8 cellular contexts compared by ENCODE assay signal in genomic region chr9:124779368-124780059, GRCh38. TPM values are rescaled to one million over a fixed set of nuclear protein-coding genes. Genes with fewer than 3 reads are reported as not detected.
DNase-seq lines count a peak whose midpoint lies in the region; ATAC-seq and TF ChIP-seq lines count a peak whose summit lies in the region.

No MANE protein-coding gene starts in this region.

- no peaks in the 10 kb centered on the region for H3K9me3 ChIP-seq in parathyroid adenoma (ENCODE audit: control insufficient read depth, low read length)

- H3K4me1 ChIP-seq in parathyroid adenoma = no peaks in the 10 kb centered on the region

- H2AFZ ChIP-seq in parathyroid adenoma = no peak overlapping the region

- H3K4me3 ChIP-seq in fibroblast of pulmonary artery (replicated peaks; ENCODE audit: low read depth, low read length) (no peak overlapping the region), parathyroid adenoma (ENCODE audit: low read depth, low read length) (no peak overlapping the region)

- no peaks in the 10 kb centered on the region for H3K36me3 ChIP-seq in parathyroid adenoma (ENCODE audit: control insufficient read depth, insufficient read depth, low read length)

- ATAC-seq in HG03175 (IDR thresholded peaks at IDR 0.05; ENCODE audit: unreplicated experiment) (no peak), GM21528 (IDR thresholded peaks at IDR 0.05; ENCODE audit: low FRiP score, unreplicated experiment) (no peak)
- ATAC-seq in activated CD4-positive, CD25-positive, alpha-beta regulatory T cell treated with anti-CD3 and anti-CD28 coated beads, Interleukin-2, amount 50 U/mL, for 24 hours = no peak

- no peak overlapping the region for H3K4me2 ChIP-seq in parathyroid adenoma (ENCODE audit: low read length)

- DNase-seq in Daoy (ENCODE audit: low read depth) (peak; percentile 95), fibroblast of pulmonary artery (ENCODE audit: low read depth) (peak; percentile 85), NCI-H1436 (lab: John Stamatoyannopoulos, UW) (no peak)

- no peak overlapping the region for H3K9ac ChIP-seq in parathyroid adenoma

- H3K27me3 ChIP-seq in parathyroid adenoma (ENCODE audit: control insufficient read depth, insufficient read depth, low read length) = no peaks in the 10 kb centered on the region

- no peaks in the 10 kb centered on the region for H3K79me2 ChIP-seq in parathyroid adenoma

- H3K27ac ChIP-seq in parathyroid adenoma = peak overlapping the region; percentile 7

- TF ChIP-seq CTCF in fibroblast of pulmonary artery (IDR thresholded peaks at IDR 0.05; ENCODE audit: low read length, missing control alignments) = no peak
- TF ChIP-seq CTCF in parathyroid adenoma (IDR thresholded peaks at IDR 0.05) = no peak

TF ChIP-seq in PFSK-1, 5 proteins besides CTCF, POLR2A, EP300 and RAD21:
- no peak for TF ChIP-seq TAF1 (IDR thresholded peaks at IDR 0.05; ENCODE audit: borderline replicate concordance, insufficient read depth, low read length)
- TF ChIP-seq, protein P1, sequence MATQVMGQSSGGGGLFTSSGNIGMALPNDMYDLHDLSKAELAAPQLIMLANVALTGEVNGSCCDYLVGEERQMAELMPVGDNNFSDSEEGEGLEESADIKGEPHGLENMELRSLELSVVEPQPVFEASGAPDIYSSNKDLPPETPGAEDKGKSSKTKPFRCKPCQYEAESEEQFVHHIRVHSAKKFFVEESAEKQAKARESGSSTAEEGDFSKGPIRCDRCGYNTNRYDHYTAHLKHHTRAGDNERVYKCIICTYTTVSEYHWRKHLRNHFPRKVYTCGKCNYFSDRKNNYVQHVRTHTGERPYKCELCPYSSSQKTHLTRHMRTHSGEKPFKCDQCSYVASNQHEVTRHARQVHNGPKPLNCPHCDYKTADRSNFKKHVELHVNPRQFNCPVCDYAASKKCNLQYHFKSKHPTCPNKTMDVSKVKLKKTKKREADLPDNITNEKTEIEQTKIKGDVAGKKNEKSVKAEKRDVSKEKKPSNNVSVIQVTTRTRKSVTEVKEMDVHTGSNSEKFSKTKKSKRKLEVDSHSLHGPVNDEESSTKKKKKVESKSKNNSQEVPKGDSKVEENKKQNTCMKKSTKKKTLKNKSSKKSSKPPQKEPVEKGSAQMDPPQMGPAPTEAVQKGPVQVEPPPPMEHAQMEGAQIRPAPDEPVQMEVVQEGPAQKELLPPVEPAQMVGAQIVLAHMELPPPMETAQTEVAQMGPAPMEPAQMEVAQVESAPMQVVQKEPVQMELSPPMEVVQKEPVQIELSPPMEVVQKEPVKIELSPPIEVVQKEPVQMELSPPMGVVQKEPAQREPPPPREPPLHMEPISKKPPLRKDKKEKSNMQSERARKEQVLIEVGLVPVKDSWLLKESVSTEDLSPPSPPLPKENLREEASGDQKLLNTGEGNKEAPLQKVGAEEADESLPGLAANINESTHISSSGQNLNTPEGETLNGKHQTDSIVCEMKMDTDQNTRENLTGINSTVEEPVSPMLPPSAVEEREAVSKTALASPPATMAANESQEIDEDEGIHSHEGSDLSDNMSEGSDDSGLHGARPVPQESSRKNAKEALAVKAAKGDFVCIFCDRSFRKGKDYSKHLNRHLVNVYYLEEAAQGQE (IDR thresholded peaks at IDR 0.05; ENCODE audit: insufficient read depth in 1 of 2, low read depth in 2 of 2, low read length in 2 of 2) = no peak
- TF ChIP-seq SIN3A (IDR thresholded peaks at IDR 0.05; ENCODE audit: borderline replicate concordance, insufficient read depth, low read length) = 0 out of 2 replicates have a peak, but pooled peaks have one; percentile 55

RNA-seq across cellular contexts. Expression of gene OLFML2A, which starts 2.6 kb away (rescaled TPM):
- 3.9 and 5.7 TPM in 2 replicates for total RNA-seq in Daoy (2014; rRNA removed; shearing (Covaris generic))
- 0.14 TPM for polyA plus RNA-seq in PFSK-1 (2012; ENCODE audit: insufficient read length, low read depth)

RNA-seq across cellular contexts. Expression of gene NR6A1, which starts 8.4 kb away (rescaled TPM):
- 1.3 and 5.1 TPM in 2 replicates for total RNA-seq in Daoy (2014; rRNA removed; shearing (Covaris generic))
- 1.3 TPM for polyA plus RNA-seq in PFSK-1 (2012; ENCODE audit: insufficient read length, low read depth)
